In genomic region chr2:127293386-127293757, GRCh38 we compare ENCODE assay signal across 8 cellular contexts. TPM values are rescaled to one million over a fixed set of nuclear protein-coding genes. Genes with fewer than 3 reads are reported as not detected.
A peak's percentile ranks its signal among the peaks of the same experiment; 100 is the strongest.
DNase-seq lines count a peak whose midpoint lies in the region; ATAC-seq and TF ChIP-seq lines count a peak whose summit lies in the region.

No MANE protein-coding gene starts in this region.

- DNase-seq in D341Med (ENCODE audit: low spot score) (peak; percentile 38), spleen (no peak), CD1c-positive myeloid dendritic cell (ENCODE audit: extremely low spot score) (no peak), anterior cingulate cortex (lab: John Stamatoyannopoulos, UW) (no peak), NCI-H2029 (lab: John Stamatoyannopoulos, UW) (no peak)

- no peaks in the 10 kb centered on the region for H3K27me3 Mint-ChIP-seq in activated naive CD8-positive, alpha-beta T cell

- peak overlapping the region; percentile 66 to 92 (median 86) for H3K27ac ChIP-seq in spleen

- peak overlapping the region; percentile 89 for H3K4me3 ChIP-seq in iPS-11a (ENCODE audit: low read depth, low read length)
- peak overlapping the region; percentile 81 to 98 (median 94) for H3K4me3 ChIP-seq in spleen

- H3K4me1 ChIP-seq in spleen, result peaks cover 7 to 54% (median 28%) of the 10 kb centered on the region in 6 donors

- no peaks in the 10 kb centered on the region for H3K9me3 Mint-ChIP-seq in activated naive CD8-positive, alpha-beta T cell (ENCODE audit: low read depth)

- WGBS in spleen, 5 donors, result 19 to 24% (median 22%) methylated on average over 10 to 13 of the region's 13 CpGs

- peak; percentile 6 for ATAC-seq in HG03565 (IDR thresholded peaks at IDR 0.05; ENCODE audit: unreplicated experiment)

- H3K4me1 Mint-ChIP-seq in activated naive CD8-positive, alpha-beta T cell (ENCODE audit: low read depth), result peaks cover 37% of the 10 kb centered on the region

- peaks cover 13% of the 10 kb centered on the region for H3K36me3 Mint-ChIP-seq in activated naive CD8-positive, alpha-beta T cell

- H3K36me3 ChIP-seq in spleen, result peaks cover 0 to 47% (median 43%) of the 10 kb centered on the region in 6 donors

- H3K27ac Mint-ChIP-seq in activated naive CD8-positive, alpha-beta T cell, result peak overlapping the region; percentile 99

- H3K4me3 Mint-ChIP-seq in activated naive CD8-positive, alpha-beta T cell, result peak overlapping the region; percentile 100

- TF ChIP-seq CTCF in spleen (IDR thresholded peaks at IDR 0.05 in 8 of 11, conservative IDR thresholded peaks at IDR 0.05 in 3 of 11), result no peak

- no peak for TF ChIP-seq POLR2A in spleen (IDR thresholded peaks at IDR 0.05)

- H3K27me3 ChIP-seq in spleen (replicated peaks in 1 of 7), result no peaks in the 10 kb centered on the region

- intact Hi-C loops in spleen (cut with DNase I; ENCODE audit: low total_unique reads), result no loop called here

- no peaks in the 10 kb centered on the region for H3K9me3 ChIP-seq in spleen

RNA-seq across cellular contexts. Expression of gene ERCC3, which starts 0.6 kb away (rescaled TPM):
- 10 to 100 TPM; 46.4 to 65.1 (median 56.3) TPM for total RNA-seq in spleen
- 10 to 100 TPM; 23.5 to 31.7 (median 28.6) TPM for polyA plus RNA-seq in spleen
